In genomic region chr22:47008208-47008885, GRCh38 we compare ENCODE assay signal across 28 cellular contexts.
A peak's percentile ranks its signal among the peaks of the same experiment; 100 is the strongest.
DNase-seq lines count a peak whose midpoint lies in the region; ATAC-seq, FAIRE-seq and TF ChIP-seq lines count a peak whose summit lies in the region.
"Had no signal": no experiment of that assay in that cellular context is flagged by ENCODE, and none has a peak within 500 bp of the region (broad histone marks: within the 10 kb centered on the region; RNA-seq: fewer than 3 reads in every experiment).

No MANE protein-coding gene starts in this region.

- peak overlapping the region; percentile 2 for H3K27ac ChIP-seq in AG04450 (ENCODE audit: low read depth, low read length)
- no peak overlapping the region for H3K27ac ChIP-seq in kidney (ENCODE audit: low read depth in 2 of 2, low read length in 2 of 2)
- H3K27ac ChIP-seq in pancreas, result no peak overlapping the region
- no peak overlapping the region for H3K27ac ChIP-seq in sigmoid colon
- H3K27ac ChIP-seq: BLaER1 treated with 17β-estradiol and CSF1 and Interleukin-3, amounts not matched to agents 10 nM and 100 nM; C4-2B had no signal

- H3K4me3 Mint-ChIP-seq in natural killer cell, result no peak overlapping the region
- H3K4me3 Mint-ChIP-seq: B cell; CD4-positive, alpha-beta T cell; CD8-positive, alpha-beta T cell had no signal

- H3K9me3 ChIP-seq in AG04450 (ENCODE audit: control insufficient read depth, insufficient read depth, low read length) (no peaks in the 10 kb centered on the region; the same call in 1 of the 2 replicates), kidney (ENCODE audit: control insufficient read depth in 1 of 2, low read length in 2 of 2) (no peaks in the 10 kb centered on the region), pancreas (no peaks in the 10 kb centered on the region), sigmoid colon (no peaks in the 10 kb centered on the region)
- H3K9me3 ChIP-seq: Caco-2 had no signal

- FAIRE-seq in kidney (lab: Jason Lieb, UNC) (no peak), pancreas (lab: Jason Lieb, UNC) (no peak)
- FAIRE-seq: A204.1, D721Med, GM12878, GM12892, GM18507 had no signal

- TF ChIP-seq CTCF in AG04450 (IDR thresholded peaks at IDR 0.05; ENCODE audit: low read depth, low read length) (no peak), kidney (IDR thresholded peaks at IDR 0.05; ENCODE audit: borderline replicate concordance, extremely low read depth, insufficient read depth) (no peak), pancreas (IDR thresholded peaks at IDR 0.05) (no peak), sigmoid colon (IDR thresholded peaks at IDR 0.05) (no peak), natural killer cell (IDR thresholded peaks at IDR 0.05) (no peak)

- CTCF ChIA-PET in AG04450 (lab: Charles Lee), result interaction anchor here (1.0 kb wide), 1 partner anchor 204 kb away, joined by 3 read pairs; no protein-coding TSS in a partner anchor

- TF ChIP-seq POLR2A in sigmoid colon (IDR thresholded peaks at IDR 0.05), result no peak

- H3K36me3 ChIP-seq in kidney (ENCODE audit: control insufficient read depth in 1 of 2, insufficient read depth in 2 of 2, low read length in 2 of 2) (peaks cover 9% of the 10 kb centered on the region in 2 donors), pancreas (no peaks in the 10 kb centered on the region), sigmoid colon (peaks cover 0 to 17% (median 1%) of the 10 kb centered on the region in 4 donors)

- peak in 3 of 4 donors; percentile 29 to 86 (median 68) for ATAC-seq in pancreas
- no peak for ATAC-seq in natural killer cell
- ATAC-seq: CD8-positive, alpha-beta T cell; GM12878 had no signal

- H3K27me3 Mint-ChIP-seq in natural killer cell (ENCODE audit: low read depth in 2 of 2), result no peaks in the 10 kb centered on the region
- H3K27me3 Mint-ChIP-seq: B cell; CD4-positive, alpha-beta T cell had no signal

- no peak overlapping the region for H3K27ac Mint-ChIP-seq in natural killer cell
- H3K27ac Mint-ChIP-seq: B cell; CD4-positive, alpha-beta T cell; CD8-positive, alpha-beta T cell had no signal

- no peak for TF ChIP-seq EP300 in sigmoid colon (IDR thresholded peaks at IDR 0.05)

- H3K4me1 Mint-ChIP-seq in natural killer cell, result peaks cover 10 to 24% of the 10 kb centered on the region in 2 donors

- 84 to 88% methylated on average over 5 of the region's 5 CpGs for WGBS in pancreas, 2 donors
- WGBS in sigmoid colon, 2 donors, result 96 to 97% methylated on average over 5 of the region's 5 CpGs

- H3K27me3 ChIP-seq in AG04450 (ENCODE audit: control insufficient read depth, insufficient read depth, low read length), result no peaks in the 10 kb centered on the region
- no peaks in the 10 kb centered on the region for H3K27me3 ChIP-seq in pancreas
- H3K27me3 ChIP-seq in sigmoid colon, result no peaks in the 10 kb centered on the region
- H3K27me3 ChIP-seq: BLaER1 treated with 17β-estradiol and CSF1 and Interleukin-3, amounts not matched to agents 10 nM and 100 nM had no signal

- H3K4me1 ChIP-seq in kidney (ENCODE audit: control insufficient read depth in 1 of 2, insufficient read depth in 1 of 2, low read depth in 1 of 2, low read length in 2 of 2) (no peaks in the 10 kb centered on the region), pancreas (no peaks in the 10 kb centered on the region), sigmoid colon (peaks cover 0 to 8% (median 0%) of the 10 kb centered on the region in 4 donors)
- H3K4me1 ChIP-seq: Caco-2 had no signal

- no peaks in the 10 kb centered on the region for H3K36me3 Mint-ChIP-seq in natural killer cell

- no peak overlapping the region for H3K4me3 ChIP-seq in AG04450 (ENCODE audit: low read depth, low read length)
- no peak overlapping the region for H3K4me3 ChIP-seq in kidney (ENCODE audit: low read length in 2 of 2)
- no peak overlapping the region for H3K4me3 ChIP-seq in pancreas
- no peak overlapping the region for H3K4me3 ChIP-seq in sigmoid colon
- H3K4me3 ChIP-seq: BLaER1 treated with 17β-estradiol and CSF1 and Interleukin-3, amounts not matched to agents 10 nM and 100 nM; GM12878 had no signal

- intact Hi-C loops in kidney (cut with DNase I), result no loop called here
- intact Hi-C loops in pancreas (cut with DNase I), result no loop called here
- intact Hi-C loops in sigmoid colon (cut with DNase I), result no loop called here
- intact Hi-C loops in natural killer cell (cut with micrococcal nuclease), result no loop called here

- no peaks in the 10 kb centered on the region for H3K9me3 Mint-ChIP-seq in natural killer cell
- H3K9me3 Mint-ChIP-seq: CD4-positive, alpha-beta T cell; CD8-positive, alpha-beta T cell had no signal

- POLR2A ChIA-PET in AG04450 (lab: Yijun Ruan, JAX), result no interaction called here

- no peak overlapping the region for H3K9ac ChIP-seq in kidney (ENCODE audit: low read length in 2 of 2)
- H3K9ac ChIP-seq: BLaER1 treated with 17β-estradiol and CSF1 and Interleukin-3, amounts not matched to agents 10 nM and 100 nM had no signal

- DNase-seq in AG04450 (ENCODE audit: low read depth, low spot score) (no peak), kidney (peak; percentile 45), pancreas (peak in 1 of 6 donors; percentile 42), sigmoid colon (peak; percentile 22), DMS153 (lab: John Stamatoyannopoulos, UW) (no peak), natural killer cell (no peak), NK-92 (lab: John Stamatoyannopoulos, UW; ENCODE audit: unreplicated experiment) (no peak), SKM-1 treated with dmso at 0.1 percent for 144 hours (lab: John Stamatoyannopoulos, UW; ENCODE audit: unreplicated experiment) (no peak)
- DNase-seq: 8988T; ACHN; AML-193; Calu3; CD4-positive, alpha-beta T cell; CD8-positive, alpha-beta T cell; DMS53; DMS79; DND-41; EL; GDM1 had no signal

Comparison
In these comparisons a context has a peak if more than half of its experiments do, and no peak if none do; other contexts are left out.
1. DNase-seq: peak in kidney (single experiment) and sigmoid colon (single experiment); none in AG04450 (single experiment), DMS153 (single experiment), natural killer cell (single experiment), NK-92 (single experiment) and SKM-1 treated with dmso at 0.1 percent for 144 hours (single experiment).
2. ATAC-seq: peak in pancreas (3 of 4); none in natural killer cell (0 of 3).